ENCODE assay signal across 22 cellular contexts in the genomic region with DNA sequence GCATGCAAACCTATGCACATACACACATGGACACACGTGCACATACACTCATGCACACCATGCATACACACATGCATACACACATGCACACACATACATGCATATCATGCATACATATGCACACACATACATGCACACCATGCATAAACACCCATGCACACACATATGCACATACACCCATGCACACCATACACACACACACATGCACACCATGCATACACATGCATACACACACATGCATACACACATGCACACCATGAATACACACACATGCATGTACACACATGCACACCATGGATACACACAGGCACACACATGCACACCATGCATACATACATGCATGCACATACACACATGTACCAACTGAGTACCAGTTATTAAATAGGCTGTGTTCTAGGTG.
DNase-seq lines count a peak whose midpoint lies in the region; ATAC-seq, FAIRE-seq and TF ChIP-seq lines count a peak whose summit lies in the region.
"Had no signal": no experiment of that assay in that cellular context is flagged by ENCODE, and none has a peak within 500 bp of the region (broad histone marks: within the 10 kb centered on the region; RNA-seq: fewer than 3 reads in every experiment).

No MANE protein-coding gene starts in this region.

- H2BK5ac ChIP-seq in trophoblast cell (ENCODE audit: low read depth, low read length, poor library complexity): no peak overlapping the region

- FAIRE-seq in HepG2 (lab: Jason Lieb, UNC): no peak
- FAIRE-seq: A549, D721Med, G401.6, GM12891, GM19239 had no signal

- peaks cover 0 to 13% (median 0%) of the 10 kb centered on the region in 11 donors for H3K9me3 Mint-ChIP-seq in naive thymus-derived CD4-positive, alpha-beta T cell
- H3K9me3 Mint-ChIP-seq in type B pancreatic cell: no peaks in the 10 kb centered on the region
- H3K9me3 Mint-ChIP-seq: CD4-positive, alpha-beta T cell had no signal

- H4K12ac ChIP-seq in trophoblast cell (ENCODE audit: low read depth, low read length): no peak overlapping the region

- H4K20me1 ChIP-seq in HepG2 (ENCODE audit: insufficient read depth, low read length): no peaks in the 10 kb centered on the region
- H4K20me1 ChIP-seq: BLaER1 treated with 17β-estradiol and CSF1 and Interleukin-3, amounts not matched to agents 10 nM and 100 nM had no signal

- no peak overlapping the region for H3K27ac ChIP-seq in HepG2 (ENCODE audit: extremely low read length, insufficient read depth, low read length)
- no peak overlapping the region for H3K27ac ChIP-seq in right lobe of liver
- no peak overlapping the region for H3K27ac ChIP-seq in naive thymus-derived CD4-positive, alpha-beta T cell (ENCODE audit: low read depth, low read length)
- H3K27ac ChIP-seq in trophoblast cell (ENCODE audit: low read depth, low read length): no peak overlapping the region
- H3K27ac ChIP-seq: 22Rv1; A549; BLaER1 treated with 17β-estradiol and CSF1 and Interleukin-3, amounts not matched to agents 10 nM and 100 nM; C4-2B had no signal

- no peak overlapping the region for H2AK5ac ChIP-seq in trophoblast cell (ENCODE audit: low read length)

- no peak overlapping the region for H2BK120ac ChIP-seq in trophoblast cell (ENCODE audit: insufficient read depth, low read length, poor library complexity)

- DNase-seq in HepG2 (ENCODE audit: low spot score) (no peak), right lobe of liver (no peak), trophoblast cell (no peak), type B pancreatic cell (ENCODE audit: extremely low spot score, unreplicated experiment) (no peak)
- no peak for DNase-seq in naive thymus-derived CD4-positive, alpha-beta T cell
- DNase-seq in activated T-cell treated with anti-CD3 and anti-CD28 coated beads, Interleukin-2, amount 50 U/mL, for 48 hours: no peak
- DNase-seq: AML-193; Caco-2; Calu3; CD4-positive, alpha-beta T cell; CD8-positive, alpha-beta T cell; DMS79 treated with DMSO at 0.1 percent for 48 hours; GF-D8 had no signal

- no peak overlapping the region for H4K8ac ChIP-seq in trophoblast cell (ENCODE audit: low read depth, low read length)

- H3K9me3 ChIP-seq in HepG2 (ENCODE audit: low read length): no peaks in the 10 kb centered on the region
- H3K9me3 ChIP-seq in right lobe of liver: no peaks in the 10 kb centered on the region
- H3K9me3 ChIP-seq in naive thymus-derived CD4-positive, alpha-beta T cell (ENCODE audit: control insufficient read depth in 2 of 3, low read length in 3 of 3): no peaks in the 10 kb centered on the region
- peaks cover 8% of the 10 kb centered on the region for H3K9me3 ChIP-seq in trophoblast cell (ENCODE audit: insufficient read depth, low read depth, low read length)
- H3K9me3 ChIP-seq: A549; BLaER1 treated with 17β-estradiol and CSF1 and Interleukin-3, amounts not matched to agents 10 nM and 100 nM; Caco-2 had no signal

- in situ Hi-C loops in HepG2 (cut with HindIII; ENCODE audit: extremely low pct_ligation_motif_present, low pct_unique_long_range_greater_than_20kb): no loop called here

- no peak overlapping the region for H4K91ac ChIP-seq in trophoblast cell (ENCODE audit: low read depth, low read length)

- TF ChIP-seq POLR2A in HepG2 (IDR thresholded peaks at IDR 0.05; ENCODE audit: insufficient read depth in 1 of 2, low read depth in 2 of 2, low read length in 2 of 2) (no peak), right lobe of liver (IDR thresholded peaks at IDR 0.05) (no peak)

- H3K79me2 ChIP-seq in HepG2 (ENCODE audit: insufficient read depth, low read length): no peaks in the 10 kb centered on the region
- H3K79me2 ChIP-seq in trophoblast cell (ENCODE audit: control insufficient read depth, insufficient read depth, low read length, poor library complexity): no peaks in the 10 kb centered on the region

- no peak overlapping the region for H2BK12ac ChIP-seq in trophoblast cell (ENCODE audit: low read length)

- H3K4me1 Mint-ChIP-seq in naive thymus-derived CD4-positive, alpha-beta T cell: no peaks in the 10 kb centered on the region
- no peaks in the 10 kb centered on the region for H3K4me1 Mint-ChIP-seq in type B pancreatic cell (ENCODE audit: unreplicated experiment)
- H3K4me1 Mint-ChIP-seq: B cell had no signal

- ATAC-seq in HepG2: no peak
- ATAC-seq in right lobe of liver: no peak
- ATAC-seq in naive thymus-derived CD4-positive, alpha-beta T cell: peak; percentile 18
- ATAC-seq: A549; CD8-positive, alpha-beta T cell had no signal

- CTCF ChIA-PET in HepG2 (lab: Yijun Ruan, JAX; ENCODE audit: low intra/inter-chr PET ratio, low total read pairs): no interaction called here
- CTCF ChIA-PET in naive thymus-derived CD4-positive, alpha-beta T cell (lab: Charles Lee): no interaction called here

- TF ChIP-seq CTCF in HepG2 (CRISPR knock-in tag; IDR thresholded peaks at IDR 0.05) (no peak), right lobe of liver (IDR thresholded peaks at IDR 0.05) (no peak), type B pancreatic cell (conservative IDR thresholded peaks at IDR 0.05) (no peak)

- H3K4ac ChIP-seq in trophoblast cell (ENCODE audit: low read depth, low read length): no peak overlapping the region

- no peak overlapping the region for H3K9ac ChIP-seq in HepG2 (ENCODE audit: insufficient read depth, low read depth, low read length)
- H3K9ac ChIP-seq in trophoblast cell (ENCODE audit: low read length): no peak overlapping the region
- H3K9ac ChIP-seq: BLaER1 treated with 17β-estradiol and CSF1 and Interleukin-3, amounts not matched to agents 10 nM and 100 nM had no signal

- peaks cover 0 to 9% (median 0%) of the 10 kb centered on the region in 5 donors for H3K27me3 Mint-ChIP-seq in naive thymus-derived CD4-positive, alpha-beta T cell
- H3K27me3 Mint-ChIP-seq in type B pancreatic cell: peaks cover 17% of the 10 kb centered on the region
- H3K27me3 Mint-ChIP-seq: B cell; CD4-positive, alpha-beta T cell had no signal

- H3K4me1 ChIP-seq in HepG2 (ENCODE audit: insufficient read depth, low read length): no peaks in the 10 kb centered on the region
- H3K4me1 ChIP-seq in right lobe of liver: no peaks in the 10 kb centered on the region
- H3K4me1 ChIP-seq in naive thymus-derived CD4-positive, alpha-beta T cell (ENCODE audit: control insufficient read depth in 2 of 2, insufficient read depth in 2 of 2, low read length in 2 of 2): no peaks in the 10 kb centered on the region
- H3K4me1 ChIP-seq in trophoblast cell (ENCODE audit: control insufficient read depth in 1 of 2, insufficient read depth in 2 of 2, low read length in 2 of 2): no peaks in the 10 kb centered on the region
- H3K4me1 ChIP-seq: A549; BLaER1 treated with 17β-estradiol and CSF1 and Interleukin-3, amounts not matched to agents 10 nM and 100 nM; Caco-2 had no signal

- no peaks in the 10 kb centered on the region for H3K36me3 ChIP-seq in HepG2 (replicated peaks in 1 of 2; ENCODE audit: control insufficient read depth in 1 of 2, insufficient read depth in 2 of 2, low read length in 2 of 2)
- no peaks in the 10 kb centered on the region for H3K36me3 ChIP-seq in right lobe of liver
- H3K36me3 ChIP-seq in naive thymus-derived CD4-positive, alpha-beta T cell (ENCODE audit: control insufficient read depth in 2 of 3, insufficient read depth in 3 of 3, low read length in 3 of 3): no peaks in the 10 kb centered on the region
- no peaks in the 10 kb centered on the region for H3K36me3 ChIP-seq in trophoblast cell (ENCODE audit: control insufficient read depth in 1 of 2, insufficient read depth in 2 of 2, low read length in 2 of 2)
- H3K36me3 ChIP-seq: BLaER1 treated with 17β-estradiol and CSF1 and Interleukin-3, amounts not matched to agents 10 nM and 100 nM had no signal

- no peak for TF ChIP-seq RAD21 in HepG2 (CRISPR knock-in tag; IDR thresholded peaks at IDR 0.05)

- POLR2A ChIA-PET in HepG2 (lab: Yijun Ruan, JAX): no interaction called here
- POLR2A ChIA-PET in naive thymus-derived CD4-positive, alpha-beta T cell (lab: Charles Lee): no interaction called here

- intact Hi-C loops in HepG2 (cut with micrococcal nuclease; ENCODE audit: unreplicated experiment) (no loop called here), right lobe of liver (cut with DNase I) (no loop called here)
- intact Hi-C loops in naive thymus-derived CD4-positive, alpha-beta T cell (cut with micrococcal nuclease): no loop called here

- no peak overlapping the region for H3K14ac ChIP-seq in trophoblast cell (ENCODE audit: low read length)

- TF ChIP-seq EP300 in HepG2 (IDR thresholded peaks at IDR 0.05; ENCODE audit: low read depth in 2 of 2, low read length in 2 of 2): no peak
- TF ChIP-seq EP300 in HepG2 (CRISPR knock-in tag; IDR thresholded peaks at IDR 0.05; ENCODE audit: borderline replicate concordance): no peak

- H3K18ac ChIP-seq in trophoblast cell (ENCODE audit: low read length): no peak overlapping the region

- no peaks in the 10 kb centered on the region for H3K36me3 Mint-ChIP-seq in naive thymus-derived CD4-positive, alpha-beta T cell
- no peaks in the 10 kb centered on the region for H3K36me3 Mint-ChIP-seq in type B pancreatic cell
- H3K36me3 Mint-ChIP-seq: CD8-positive, alpha-beta T cell had no signal

- H3K79me1 ChIP-seq in trophoblast cell (ENCODE audit: low read length): no peaks in the 10 kb centered on the region

- H3K4me3 ChIP-seq in HepG2 (replicated peaks in 1 of 3; ENCODE audit: insufficient read depth in 1 of 3, low read depth in 2 of 3, low read length in 3 of 3): no peak overlapping the region
- no peak overlapping the region for H3K4me3 ChIP-seq in right lobe of liver
- H3K4me3 ChIP-seq in naive thymus-derived CD4-positive, alpha-beta T cell (ENCODE audit: low read length): no peak overlapping the region
- H3K4me3 ChIP-seq in trophoblast cell (ENCODE audit: low read depth, low read length): peak overlapping the region; percentile 39
- H3K4me3 ChIP-seq: A549; BLaER1 treated with 17β-estradiol and CSF1 and Interleukin-3, amounts not matched to agents 10 nM and 100 nM had no signal

- no peak overlapping the region for H2AFZ ChIP-seq in HepG2 (ENCODE audit: low read length)
- no peak overlapping the region for H2AFZ ChIP-seq in trophoblast cell (ENCODE audit: insufficient read depth, low read length, poor library complexity)

- no peak overlapping the region for H3K4me3 Mint-ChIP-seq in naive thymus-derived CD4-positive, alpha-beta T cell
- no peak overlapping the region for H3K4me3 Mint-ChIP-seq in type B pancreatic cell
- H3K4me3 Mint-ChIP-seq: B cell; CD4-positive, alpha-beta T cell; CD8-positive, alpha-beta T cell had no signal

- H3K27ac Mint-ChIP-seq in naive thymus-derived CD4-positive, alpha-beta T cell: peak overlapping the region in 1 of 9 donors; percentile 8
- H3K27ac Mint-ChIP-seq in type B pancreatic cell: no peak overlapping the region
- H3K27ac Mint-ChIP-seq: B cell; CD4-positive, alpha-beta T cell; CD8-positive, alpha-beta T cell had no signal

- BruUV-seq in HepG2 (replicated peaks; lab: Mats Ljungman, UMichigan): no TSS peak

- WGBS in HepG2 (ENCODE audit: low lambda C conversion rate): 0% methylated on average over 1 of the region's 1 CpG
- 89% methylated on average over 1 of the region's 1 CpG for WGBS in right lobe of liver (ENCODE audit: insufficient coverage, low coverage, low lambda C conversion rate, missing lambda C conversion rate)
- no CpG with 5 or more reads among the region's 1 CpG for WGBS in trophoblast cell (ENCODE audit: extremely low coverage, insufficient coverage, insufficient read length)

- peaks cover 2 to 8% of the 10 kb centered on the region in 2 experiments; a peak in 3 of 5 replicates for H3K27me3 ChIP-seq in HepG2 (ENCODE audit: control insufficient read depth in 1 of 2, insufficient read depth in 2 of 2, low read length in 2 of 2)
- H3K27me3 ChIP-seq in right lobe of liver: no peaks in the 10 kb centered on the region
- H3K27me3 ChIP-seq in naive thymus-derived CD4-positive, alpha-beta T cell (ENCODE audit: control insufficient read depth in 2 of 2, insufficient read depth in 2 of 2, low read length in 2 of 2): no peaks in the 10 kb centered on the region
- no peaks in the 10 kb centered on the region for H3K27me3 ChIP-seq in trophoblast cell (ENCODE audit: insufficient read depth, low read length)
- H3K27me3 ChIP-seq: BLaER1 treated with 17β-estradiol and CSF1 and Interleukin-3, amounts not matched to agents 10 nM and 100 nM had no signal

- no peak overlapping the region for H3K23ac ChIP-seq in trophoblast cell (ENCODE audit: low read length)

- H3K4me2 ChIP-seq in HepG2 (ENCODE audit: low read depth, low read length) (no peak overlapping the region), trophoblast cell (ENCODE audit: low read length) (no peak overlapping the region)
- H3K4me2 ChIP-seq: A549; BLaER1 treated with 17β-estradiol and CSF1 and Interleukin-3, amounts not matched to agents 10 nM and 100 nM had no signal
